ENCODE assay signal across 2 cellular contexts in the genomic region with DNA sequence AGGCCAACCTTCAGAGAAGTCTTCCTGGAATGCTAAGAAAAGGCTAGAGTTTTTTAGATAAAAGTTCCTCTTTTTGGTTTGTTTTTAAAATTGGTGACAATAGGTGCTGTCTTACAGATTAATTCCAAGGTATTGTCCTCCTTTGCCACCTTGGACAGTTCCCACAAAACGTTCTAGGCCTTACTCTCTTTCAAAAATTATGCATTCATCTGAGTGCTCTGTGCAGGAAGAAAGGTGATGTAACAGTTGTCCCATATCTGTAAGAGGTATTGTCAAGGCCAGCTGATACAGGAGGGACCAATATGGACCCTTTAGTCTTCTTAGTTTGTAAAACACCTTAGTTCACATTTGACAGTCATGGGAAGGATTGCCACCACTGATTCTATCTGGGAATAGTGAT.
TF ChIP-seq lines count a peak whose summit lies in the region.

No MANE protein-coding gene starts in this region.

TF ChIP-seq in HepG2, 621 proteins besides CTCF, POLR2A, EP300 and RAD21:
- peak in 1 of 2 experiments; percentile 84; a peak in 3 of 4 replicates for TF ChIP-seq REST (IDR thresholded peaks at IDR 0.05; ENCODE audit: borderline replicate concordance in 1 of 2, low read depth in 1 of 2, low read length in 2 of 2)
- TF ChIP-seq ZBED4 (CRISPR knock-in tag; IDR thresholded peaks at IDR 0.05; ENCODE audit: borderline replicate concordance): no peak
- peak; percentile 55; the same call in 1 of the 2 replicates for TF ChIP-seq MIER2 (CRISPR knock-in tag; IDR thresholded peaks at IDR 0.05)

TF ChIP-seq in PFSK-1, 5 proteins besides CTCF, POLR2A, EP300 and RAD21:
- TF ChIP-seq FOXP2 (optimal IDR thresholded peaks at IDR 0.05; ENCODE audit: borderline replicate concordance, extremely low read depth, extremely low read length, insufficient read depth) (no peak), SIN3A (IDR thresholded peaks at IDR 0.05; ENCODE audit: borderline replicate concordance, insufficient read depth, low read length) (no peak), POLR2AphosphoS5 (IDR thresholded peaks at IDR 0.05; ENCODE audit: low read depth, low read length) (no peak), TAF1 (IDR thresholded peaks at IDR 0.05; ENCODE audit: borderline replicate concordance, insufficient read depth, low read length) (no peak), REST (IDR thresholded peaks at IDR 0.05; ENCODE audit: insufficient read depth in 1 of 2, low read depth in 2 of 2, low read length in 2 of 2) (peak; percentile 78 to 90)
